ENCODE assay signal across 23 cellular contexts in genomic region chr10:43314626-43315025, GRCh38. TPM values are rescaled to one million over a fixed set of nuclear protein-coding genes. Genes with fewer than 3 reads are reported as not detected.
"Had no signal": no experiment of that assay in that cellular context is flagged by ENCODE, and none has a peak within 500 bp of the region (broad histone marks: within the 10 kb centered on the region; RNA-seq: fewer than 3 reads in every experiment).

No MANE protein-coding gene starts in this region.

- H3K9ac ChIP-seq: SK-N-SH had no signal

- H3K4me3 ChIP-seq: SJCRH30 had no signal

- FAIRE-seq: astrocyte had no signal

- H3K27ac ChIP-seq: SJCRH30 had no signal

- H3K4me1 ChIP-seq: SJCRH30 had no signal

- H3K27me3 ChIP-seq: SJCRH30 had no signal

- DNase-seq: activated CD4-positive, alpha-beta T cell treated with anti-CD3 and anti-CD28 coated beads for 4 hours; activated CD4-positive, alpha-beta T cell treated with anti-CD3 and anti-CD28 coated beads, Interleukin-2, amount 50 U/mL, for 48 hours; activated CD8-positive, alpha-beta memory T cell treated with anti-CD3 and anti-CD28 coated beads, Interleukin-2, amount 10 ng/mL, durations not matched to agents 7 days and 5 days; activated effector memory CD4-positive, alpha-beta T cell treated with Interleukin-2 at 50 U/mL for 16 hours; activated naive CD4-positive, alpha-beta T cell; activated T-cell treated with anti-CD3 and anti-CD28 coated beads, Interleukin-2, amount 50 U/mL, for 24 hours; Kasumi-1; NCI-H1105 treated with DMSO at 0.1 percent for 48 hours; NCI-H1436 treated with DMSO at 0.1 percent for 48 hours; NCI-H187; NCI-H2081; NCI-H510A treated with DMSO at 0.1 percent for 48 hours; NCI-H69; NK-92 treated with Interleukin-12 subunit alpha and Interleukin-12 subunit beta, amount 100 ng/mL, for 24 hours; OCI-M1; RPMI8226; SJCRH30; SK-N-SH had no signal

- H3K36me3 ChIP-seq: SJCRH30 had no signal

- H3K4me2 ChIP-seq: SK-N-SH had no signal

- H3K9me3 ChIP-seq: SJCRH30, SK-N-SH had no signal

- ATAC-seq: activated CD4-positive, CD25-positive, alpha-beta regulatory T cell treated with anti-CD3 and anti-CD28 coated beads, Interleukin-2, amount 50 U/mL, for 24 hours; activated CD8-positive, alpha-beta memory T cell treated with anti-CD3 and anti-CD28 coated beads, Interleukin-2, amount 10 ng/mL, durations not matched to agents 7 days and 5 days; Panc1; Right ventricle myocardium inferior had no signal

RNA-seq across cellular contexts. Expression of gene RASGEF1A, which starts 47.8 kb away (rescaled TPM):
- total RNA-seq: SJCRH30 had no signal
- polyA plus RNA-seq: SK-N-SH had no signal

RNA-seq across cellular contexts. Expression of gene FXYD4, which starts 56.8 kb away (rescaled TPM):
- total RNA-seq: astrocyte; Right ventricle myocardium inferior; SJCRH30; T-helper 1 cell treated with Interleukin-12 subunit alpha and Interleukin-12 subunit beta and Interleukin-4 antibody, amounts not matched to agents 30 ng/mL and 1 ng/mL, for 36 hours had no signal
- polyA plus RNA-seq: SK-N-SH had no signal
